16 cellular contexts compared by ENCODE assay signal in genomic region chr9:133514475-133515239, GRCh38. TPM values are rescaled to one million over a fixed set of nuclear protein-coding genes. Genes with fewer than 3 reads are reported as not detected.
DNase-seq lines count a peak whose midpoint lies in the region; ATAC-seq and TF ChIP-seq lines count a peak whose summit lies in the region.
"Had no signal": no experiment of that assay in that cellular context is flagged by ENCODE, and none has a peak within 500 bp of the region (broad histone marks: within the 10 kb centered on the region; RNA-seq: fewer than 3 reads in every experiment).

No MANE protein-coding gene starts in this region.

- H3K4me3 ChIP-seq in H7 (ENCODE audit: insufficient read depth, low read depth, low read length), result no peak overlapping the region

- no peaks in the 10 kb centered on the region for H3K36me3 ChIP-seq in H7 (replicated peaks; ENCODE audit: control insufficient read depth, insufficient read depth, low read length)

- H3K9me3 Mint-ChIP-seq in brain (no peaks in the 10 kb centered on the region), neural crest cell (no peaks in the 10 kb centered on the region)
- H3K9me3 Mint-ChIP-seq: stimulated activated naive B cell treated with anti-CD40 and anti-IgM and Interleukin-4, amounts not matched to agents 10 μg/mL and 1 μg/mL and 100 μg/mL, for 72 hours had no signal

- H3K27me3 ChIP-seq in H7 (ENCODE audit: control insufficient read depth, insufficient read depth, low read length), result no peaks in the 10 kb centered on the region

- DNase-seq in COLO668 (lab: John Stamatoyannopoulos, UW; ENCODE audit: unreplicated experiment) (peak; percentile 27), NCI-H2029 (lab: John Stamatoyannopoulos, UW) (peak; percentile 83), neural crest cell (ENCODE audit: low read depth, low spot score) (no peak), NCI-H748 (lab: John Stamatoyannopoulos, UW; ENCODE audit: unreplicated experiment) (no peak), H7 (no peak)
- no peak for DNase-seq in NK-92 treated with Interleukin-12 subunit alpha and Interleukin-12 subunit beta, amount 100 ng/mL, for 24 hours (lab: John Stamatoyannopoulos, UW)
- DNase-seq: activated gamma-delta T cell; central memory CD4-positive, alpha-beta T cell; GDM1; NCI-H146; stimulated activated CD4-positive, alpha-beta T cell treated with anti-CD3 and anti-CD28 coated beads, Interleukin-4, amount 100 ng/mL, for 24 hours; stimulated activated naive B cell treated with anti-CD40 and anti-IgM and Interleukin-4, amounts not matched to agents 10 μg/mL and 1 μg/mL and 100 μg/mL, for 72 hours had no signal

- peaks cover 36% of the 10 kb centered on the region for H3K4me1 Mint-ChIP-seq in brain
- peaks cover 2% of the 10 kb centered on the region for H3K4me1 Mint-ChIP-seq in neural crest cell

- H3K36me3 Mint-ChIP-seq in brain (no peaks in the 10 kb centered on the region), neural crest cell (ENCODE audit: low read depth) (no peaks in the 10 kb centered on the region)
- H3K36me3 Mint-ChIP-seq: stimulated activated naive B cell treated with anti-CD40 and anti-IgM and Interleukin-4, amounts not matched to agents 10 μg/mL and 1 μg/mL and 100 μg/mL, for 72 hours had no signal

- H3K4me3 Mint-ChIP-seq in brain (no peak overlapping the region), neural crest cell (no peak overlapping the region)
- H3K4me3 Mint-ChIP-seq: stimulated activated naive B cell treated with anti-CD40 and anti-IgM and Interleukin-4, amounts not matched to agents 10 μg/mL and 1 μg/mL and 100 μg/mL, for 72 hours had no signal

- H3K27ac Mint-ChIP-seq in brain (peak overlapping the region in 3 of 5 experiments; percentile 57 to 87 (median 77)), neural crest cell (ENCODE audit: unreplicated experiment) (peak overlapping the region; percentile 84)
- H3K27ac Mint-ChIP-seq: stimulated activated naive B cell treated with anti-CD40 and anti-IgM and Interleukin-4, amounts not matched to agents 10 μg/mL and 1 μg/mL and 100 μg/mL, for 72 hours had no signal

- no peak for ATAC-seq in GM19328 (IDR thresholded peaks at IDR 0.05; ENCODE audit: unreplicated experiment)
- ATAC-seq: stimulated activated naive B cell treated with anti-CD40 and anti-IgM and Interleukin-4, amounts not matched to agents 10 μg/mL and 1 μg/mL and 100 μg/mL, for 72 hours had no signal

- peaks cover 3% of the 10 kb centered on the region for H3K27me3 Mint-ChIP-seq in brain
- no peaks in the 10 kb centered on the region for H3K27me3 Mint-ChIP-seq in neural crest cell (ENCODE audit: low read depth)

- TF ChIP-seq CTCF in brain (conservative IDR thresholded peaks at IDR 0.05), result no peak
- no peak for TF ChIP-seq CTCF in neural crest cell (conservative IDR thresholded peaks at IDR 0.05)

RNA-seq across cellular contexts. Expression of gene MYMK, which starts 10.1 kb away (rescaled TPM):
- 0.80 TPM for polyA plus RNA-seq in brain (ENCODE audit: insufficient read depth, low read depth, low replicate concordance)
- not detected in 2 replicates for total RNA-seq in neural crest cell
- total RNA-seq in H7 (2014; rRNA removed; shearing (Covaris generic)), result not detected in 2 replicates
- total RNA-seq: mononuclear cell had no signal
- polyA plus RNA-seq: esophagus had no signal

RNA-seq across cellular contexts. Expression of gene ADAMTSL2, which starts 19.8 kb away (rescaled TPM):
- polyA plus RNA-seq in brain (ENCODE audit: insufficient read depth, low read depth, low replicate concordance), result 24.2 TPM
- 0.16 and 0.20 TPM in 2 replicates for total RNA-seq in neural crest cell
- 0.42 and 0.70 TPM in 2 replicates for total RNA-seq in H7 (2014; rRNA removed; shearing (Covaris generic))

RNA-seq across cellular contexts. Expression of gene SLC2A6, which starts 35.8 kb away (rescaled TPM):
- polyA plus RNA-seq in brain (ENCODE audit: insufficient read depth, low read depth, low replicate concordance), result 14.5 TPM
- 29.0 and 30.9 TPM in 2 replicates for total RNA-seq in neural crest cell
- 13.8 and 18.2 TPM in 2 replicates for total RNA-seq in H7 (2014; rRNA removed; shearing (Covaris generic))

RNA-seq across cellular contexts. Expression of gene CACFD1, which starts 54.9 kb away (rescaled TPM):
- 52.4 TPM for polyA plus RNA-seq in brain (ENCODE audit: insufficient read depth, low read depth, low replicate concordance)
- 42.6 and 45.8 TPM in 2 replicates for total RNA-seq in neural crest cell
- total RNA-seq in H7 (2014; rRNA removed; shearing (Covaris generic)), result 9.5 and 11.3 TPM in 2 replicates

Comparison
In these comparisons a context has a peak if more than half of its experiments do, and no peak if none do; other contexts are left out.
1. DNase-seq: peak in COLO668 (single experiment) and NCI-H2029 (single experiment); none in neural crest cell (single experiment), NK-92 treated with Interleukin-12 subunit alpha and Interleukin-12 subunit beta, amount 100 ng/mL, for 24 hours (single experiment), NCI-H748 (single experiment) and H7 (single experiment).